Comparison of ENCODE assay signal across 13 cellular contexts in genomic region chr19:15899561-15899960, GRCh38. TPM values are rescaled to one million over a fixed set of nuclear protein-coding genes. Genes with fewer than 3 reads are reported as not detected.
DNase-seq lines count a peak whose midpoint lies in the region; ATAC-seq and TF ChIP-seq lines count a peak whose summit lies in the region.
"Not testable (repeated sequence)": the region's sequence is repeated elsewhere in the genome, so short reads cannot be mapped to it uniquely, and the experiment has no call there.
"Had no signal": no experiment of that assay in that cellular context is flagged by ENCODE, and none has a peak within 500 bp of the region (broad histone marks: within the 10 kb centered on the region; RNA-seq: fewer than 3 reads in every experiment).

No MANE protein-coding gene starts in this region.

- H3K4me1 ChIP-seq in ES-I3 (ENCODE audit: insufficient read depth, low read length); suprapubic skin: not testable (repeated sequence)

- peaks cover 28% of the 10 kb centered on the region for H3K27me3 ChIP-seq in suprapubic skin

- not testable (repeated sequence) for H3K36me3 ChIP-seq in ES-I3 (ENCODE audit: insufficient read depth, low read length); suprapubic skin

- not testable (repeated sequence) for TF ChIP-seq EP300 in suprapubic skin (IDR thresholded peaks at IDR 0.05)

- not testable (repeated sequence) for ATAC-seq in T-cell (replicated peaks in 1 of 4)

- not testable (repeated sequence) for H3K9me3 ChIP-seq in ES-I3 (ENCODE audit: control insufficient read depth, insufficient read depth, low read length); suprapubic skin

- not testable (repeated sequence) for DNase-seq in T-cell; suprapubic skin (ENCODE audit: low spot score in 2 of 2)
- peak; percentile 38 for DNase-seq in activated effector memory CD4-positive, alpha-beta T cell treated with anti-CD3 and anti-CD28 coated beads, Interleukin-2, amount 50 U/mL, for 16 hours
- peak; percentile 9 for DNase-seq in left kidney (ENCODE audit: low read depth, low spot score)
- DNase-seq in retina = peak; percentile 11

- WGBS in suprapubic skin = 14% methylated on average over 21 of the region's 30 CpGs

- not testable (repeated sequence) for H3K27ac Mint-ChIP-seq in T-cell; dendritic cell treated with granulocyte-macrophage colony-stimulating factor and Interleukin-4, amounts not matched to agents 40 ng/mL and 50 ng/mL, for 4 days

- not testable (repeated sequence) for H3K27ac ChIP-seq in suprapubic skin

- peak overlapping the region; percentile 30; the same call in 1 of the 2 replicates for H3K9ac ChIP-seq in ES-I3 (ENCODE audit: low read depth, low read length)

- intact Hi-C loops in dendritic cell treated with granulocyte-macrophage colony-stimulating factor and Interleukin-4, amounts not matched to agents 40 ng/mL and 50 ng/mL, for 4 days (cut with micrococcal nuclease) = not testable (repeated sequence)

- H3K4me1 Mint-ChIP-seq in T-cell = peaks cover 9 to 12% (median 11%) of the 10 kb centered on the region in 3 donors
- H3K4me1 Mint-ChIP-seq in dendritic cell treated with granulocyte-macrophage colony-stimulating factor and Interleukin-4, amounts not matched to agents 40 ng/mL and 50 ng/mL, for 4 days (ENCODE audit: low read depth) = peaks cover 17% of the 10 kb centered on the region

- TF ChIP-seq POLR2A in suprapubic skin (IDR thresholded peaks at IDR 0.05) = not testable (repeated sequence)

- not testable (repeated sequence) for TF ChIP-seq CTCF in suprapubic skin (IDR thresholded peaks at IDR 0.05)

- peaks cover 24 to 45% of the 10 kb centered on the region in 2 donors for H3K27me3 Mint-ChIP-seq in T-cell
- not testable (repeated sequence) for H3K27me3 Mint-ChIP-seq in dendritic cell treated with granulocyte-macrophage colony-stimulating factor and Interleukin-4, amounts not matched to agents 40 ng/mL and 50 ng/mL, for 4 days

- H3K9me3 Mint-ChIP-seq in T-cell = peaks cover 0 to 12% (median 0%) of the 10 kb centered on the region in 3 donors
- not testable (repeated sequence) for H3K9me3 Mint-ChIP-seq in dendritic cell treated with granulocyte-macrophage colony-stimulating factor and Interleukin-4, amounts not matched to agents 40 ng/mL and 50 ng/mL, for 4 days

- peak overlapping the region in 2 of 3 donors; percentile 9 to 78 for H3K4me3 Mint-ChIP-seq in T-cell
- H3K4me3 Mint-ChIP-seq in dendritic cell treated with granulocyte-macrophage colony-stimulating factor and Interleukin-4, amounts not matched to agents 40 ng/mL and 50 ng/mL, for 4 days = peak overlapping the region; percentile 35

- H3K4me3 ChIP-seq in suprapubic skin = peak overlapping the region; percentile 16

- H3K36me3 Mint-ChIP-seq in T-cell; dendritic cell treated with granulocyte-macrophage colony-stimulating factor and Interleukin-4, amounts not matched to agents 40 ng/mL and 50 ng/mL, for 4 days (ENCODE audit: low read depth): not testable (repeated sequence)

- CTCF ChIA-PET in T-cell (lab: Charles Lee) = not testable (repeated sequence)

- POLR2A ChIA-PET in T-cell (lab: Charles Lee) = not testable (repeated sequence)

RNA-seq across cellular contexts. Expression of gene CYP4F2, which starts 1.7 kb away (rescaled TPM):
- under 1 TPM in 1 of 5 donors, not detected in 4; 0.29 TPM for total RNA-seq in T-cell
- 10 to 100 TPM in 1 of 4 donors, 1 to 10 TPM in 3; 1.2 to 13.7 (median 3.3) TPM for total RNA-seq in suprapubic skin
- total RNA-seq: B cell; Caco-2; CD4-positive, CD25-positive, alpha-beta regulatory T cell; GM23248 had no signal

RNA-seq across cellular contexts. Expression of gene CYP4F11, which starts 34.8 kb away (rescaled TPM):
- total RNA-seq in T-cell (under 1 TPM in 2 of 5 donors, not detected in 3; 0.15 to 0.16 TPM), suprapubic skin (1 to 10 TPM in 1 of 4 donors, under 1 TPM in 3; 0.19 to 1.3 (median 0.72) TPM)
- total RNA-seq: B cell; Caco-2; CD4-positive, CD25-positive, alpha-beta regulatory T cell; GM23248 had no signal

RNA-seq across cellular contexts. Expression of gene OR10H4, which starts 49.2 kb away (rescaled TPM):
- total RNA-seq in T-cell = not detected
- not detected for total RNA-seq in suprapubic skin
- total RNA-seq: A172; B cell; Caco-2; CD4-positive, CD25-positive, alpha-beta regulatory T cell; GM23248; H4 had no signal
